19 cellular contexts compared by ENCODE assay signal in the genomic region with DNA sequence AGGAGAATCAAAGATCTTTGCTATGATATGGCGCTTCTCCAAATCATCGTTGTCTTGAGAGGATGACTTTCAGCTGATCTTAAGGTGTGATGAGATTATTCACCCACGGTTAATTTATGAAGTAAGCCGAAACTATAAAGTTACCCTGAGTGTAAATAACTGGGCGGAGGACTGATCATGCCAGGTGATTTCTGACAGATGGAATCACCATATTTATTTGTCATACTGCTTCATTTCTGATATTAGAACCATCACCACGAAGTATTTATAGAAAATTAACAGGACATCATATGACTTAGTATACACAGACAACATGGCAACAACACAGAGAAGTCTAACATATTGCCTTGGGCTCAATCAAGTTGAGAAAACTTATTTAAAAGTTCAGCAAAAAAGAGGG.
DNase-seq lines count a peak whose midpoint lies in the region; ATAC-seq and TF ChIP-seq lines count a peak whose summit lies in the region.
"Had no signal": no experiment of that assay in that cellular context is flagged by ENCODE, and none has a peak within 500 bp of the region (broad histone marks: within the 10 kb centered on the region; RNA-seq: fewer than 3 reads in every experiment).

No MANE protein-coding gene starts in this region.

- no peaks in the 10 kb centered on the region for H3K27me3 ChIP-seq in gastrocnemius medialis
- H3K27me3 ChIP-seq: BLaER1 treated with 17β-estradiol and CSF1 and Interleukin-3, amounts not matched to agents 10 nM and 100 nM had no signal

- in situ Hi-C loops in gastrocnemius medialis (cut with MboI; ENCODE audit: low sequenced_read_pairs in 4 of 4), result loop anchor here in 3 of 4 donors (5.0 to 25.0 kb wide), 4 partner anchors 190 to 488 kb away; no protein-coding TSS in a partner anchor

- H3K36me3 Mint-ChIP-seq in progenitor cell of endocrine pancreas (ENCODE audit: insufficient read depth) (no peaks in the 10 kb centered on the region), mesothelial cell of epicardium (peaks cover 10% of the 10 kb centered on the region)
- H3K36me3 Mint-ChIP-seq: CD8-positive, alpha-beta T cell had no signal

- TF ChIP-seq CTCF in progenitor cell of endocrine pancreas (IDR thresholded peaks at IDR 0.05; ENCODE audit: unreplicated experiment), result no peak
- TF ChIP-seq CTCF in gastrocnemius medialis (IDR thresholded peaks at IDR 0.05 in 4 of 5, conservative IDR thresholded peaks at IDR 0.05 in 1 of 5), result no peak
- TF ChIP-seq CTCF in mesothelial cell of epicardium (IDR thresholded peaks at IDR 0.05; ENCODE audit: unreplicated experiment), result no peak

- H3K4me3 Mint-ChIP-seq in progenitor cell of endocrine pancreas (ENCODE audit: low read depth) (no peak overlapping the region), mesothelial cell of epicardium (no peak overlapping the region)
- H3K4me3 Mint-ChIP-seq: B cell; CD4-positive, alpha-beta T cell; CD8-positive, alpha-beta T cell had no signal

- peak overlapping the region; percentile 31 for H3K27ac Mint-ChIP-seq in progenitor cell of endocrine pancreas
- H3K27ac Mint-ChIP-seq in mesothelial cell of epicardium, result no peak overlapping the region
- H3K27ac Mint-ChIP-seq: B cell; CD4-positive, alpha-beta T cell; CD8-positive, alpha-beta T cell had no signal

- TF ChIP-seq POLR2A in gastrocnemius medialis (IDR thresholded peaks at IDR 0.05), result no peak

- H3K36me3 ChIP-seq in gastrocnemius medialis, result no peaks in the 10 kb centered on the region
- H3K36me3 ChIP-seq: BLaER1 treated with 17β-estradiol and CSF1 and Interleukin-3, amounts not matched to agents 10 nM and 100 nM had no signal

- H3K4me1 ChIP-seq in gastrocnemius medialis, result peaks cover 35 to 52% of the 10 kb centered on the region in 2 donors

- H3K27me3 Mint-ChIP-seq in progenitor cell of endocrine pancreas, result peaks cover 3% of the 10 kb centered on the region
- no peaks in the 10 kb centered on the region for H3K27me3 Mint-ChIP-seq in mesothelial cell of epicardium (ENCODE audit: low read depth)

- intact Hi-C loops in gastrocnemius medialis (cut with DNase I; ENCODE audit: low total_unique reads), result loop anchor here (5.0 to 10.0 kb wide), 3 partner anchors 320 to 610 kb away; no protein-coding TSS in a partner anchor

- DNase-seq in NCI-H2171 treated with DMSO at 0.1 percent for 48 hours (lab: John Stamatoyannopoulos, UW) (peak; percentile 9), NCI-H2171 (lab: John Stamatoyannopoulos, UW) (no peak), progenitor cell of endocrine pancreas (ENCODE audit: low spot score, unreplicated experiment) (no peak), gastrocnemius medialis (no peak), OCI-M2 (lab: John Stamatoyannopoulos, UW; ENCODE audit: unreplicated experiment) (no peak), mesothelial cell of epicardium (ENCODE audit: low spot score in 2 of 2, unreplicated experiment in 2 of 2) (no peak), cerebellum (ENCODE audit: low spot score) (no peak)
- DNase-seq: AML-193; Caco-2; Calu3; CD4-positive, alpha-beta T cell; CD8-positive, alpha-beta T cell; DMS79 treated with DMSO at 0.1 percent for 48 hours; GF-D8 had no signal

- H3K27ac ChIP-seq in gastrocnemius medialis, result peak overlapping the region; percentile 62 to 72 (median 69)
- H3K27ac ChIP-seq: 22Rv1; BLaER1 treated with 17β-estradiol and CSF1 and Interleukin-3, amounts not matched to agents 10 nM and 100 nM; C4-2B had no signal

- peak in 1 of 2 donors; percentile 77 for ATAC-seq in gastrocnemius medialis
- ATAC-seq: A549; CD8-positive, alpha-beta T cell had no signal

- H3K9me3 ChIP-seq in gastrocnemius medialis, result no peaks in the 10 kb centered on the region
- H3K9me3 ChIP-seq: A549; BLaER1 treated with 17β-estradiol and CSF1 and Interleukin-3, amounts not matched to agents 10 nM and 100 nM; Caco-2 had no signal

- H3K9me3 Mint-ChIP-seq in progenitor cell of endocrine pancreas (ENCODE audit: low read depth) (no peaks in the 10 kb centered on the region), mesothelial cell of epicardium (no peaks in the 10 kb centered on the region)
- H3K9me3 Mint-ChIP-seq: CD4-positive, alpha-beta T cell; CD8-positive, alpha-beta T cell had no signal

- H3K4me1 Mint-ChIP-seq in progenitor cell of endocrine pancreas (ENCODE audit: low read depth) (peaks cover 1% of the 10 kb centered on the region), mesothelial cell of epicardium (peaks cover 53% of the 10 kb centered on the region)

- H3K4me3 ChIP-seq in gastrocnemius medialis, result no peak overlapping the region
- H3K4me3 ChIP-seq: A549; BLaER1 treated with 17β-estradiol and CSF1 and Interleukin-3, amounts not matched to agents 10 nM and 100 nM had no signal
